In the genomic region with DNA sequence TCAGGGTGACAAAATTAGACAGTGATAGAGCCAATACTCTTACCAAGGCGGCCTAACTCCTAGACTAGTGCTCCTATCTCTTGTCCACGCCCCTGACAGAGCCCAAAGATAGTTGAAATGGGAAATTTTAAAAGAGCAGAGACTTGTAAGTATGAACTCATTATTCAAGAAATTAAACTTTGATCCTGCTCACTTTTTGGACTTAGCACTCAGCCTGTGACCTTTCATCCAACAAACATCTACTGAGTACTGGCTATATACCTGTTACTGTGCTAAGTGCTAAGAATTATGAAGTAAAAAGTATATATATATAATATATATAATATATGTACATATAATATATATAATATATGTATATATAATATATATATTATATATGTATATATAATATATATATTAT, we compare ENCODE assay signal across 8 cellular contexts. TPM values are rescaled to one million over a fixed set of nuclear protein-coding genes. Genes with fewer than 3 reads are reported as not detected.
DNase-seq lines count a peak whose midpoint lies in the region; ATAC-seq lines count a peak whose summit lies in the region.

No MANE protein-coding gene starts in this region.

- H3K27me3 ChIP-seq in SJSA1 (replicated peaks) (no peaks in the 10 kb centered on the region), right cardiac atrium (ENCODE audit: control insufficient read depth, insufficient read depth) (no peaks in the 10 kb centered on the region), stomach smooth muscle (ENCODE audit: control insufficient read depth in 1 of 2, insufficient read depth in 2 of 2, low read length in 2 of 2) (no peaks in the 10 kb centered on the region)

- peak overlapping the region; percentile 42 to 74 for H3K9ac ChIP-seq in stomach smooth muscle (ENCODE audit: low read length in 2 of 2)

- ATAC-seq in right cardiac atrium (no peak), HG02852 (IDR thresholded peaks at IDR 0.05; ENCODE audit: unreplicated experiment) (no peak), esophagus mucosa (no peak), GM19023 (IDR thresholded peaks at IDR 0.05; ENCODE audit: unreplicated experiment) (no peak)

- H3K36me3 ChIP-seq in SJSA1, result peaks cover 14% of the 10 kb centered on the region
- H3K36me3 ChIP-seq in stomach smooth muscle (ENCODE audit: control insufficient read depth in 2 of 2, insufficient read depth in 2 of 2, low read length in 2 of 2), result peaks cover 10 to 11% of the 10 kb centered on the region in 2 donors

- peaks cover 15% of the 10 kb centered on the region for H3K36me3 Mint-ChIP-seq in activated CD4-positive, alpha-beta T cell treated with anti-CD3 and anti-CD28 coated beads, Interleukin-2, amount 10 ng/mL, durations not matched to agents 24 days and 14 days (ENCODE audit: low read depth)

- peaks cover 24% of the 10 kb centered on the region for H3K4me1 Mint-ChIP-seq in activated CD4-positive, alpha-beta T cell treated with anti-CD3 and anti-CD28 coated beads, Interleukin-2, amount 10 ng/mL, durations not matched to agents 24 days and 14 days

- H3K27ac ChIP-seq in SJSA1 (no peak overlapping the region), right cardiac atrium (ENCODE audit: low read length) (peak overlapping the region; percentile 51), stomach smooth muscle (ENCODE audit: low read length) (no peak overlapping the region)

- no peak overlapping the region for H3K27ac Mint-ChIP-seq in activated CD4-positive, alpha-beta T cell treated with anti-CD3 and anti-CD28 coated beads, Interleukin-2, amount 10 ng/mL, durations not matched to agents 24 days and 14 days

- no peaks in the 10 kb centered on the region for H3K9me3 ChIP-seq in SJSA1 (replicated peaks)
- H3K9me3 ChIP-seq in right cardiac atrium (ENCODE audit: control insufficient read depth, low read length), result no peaks in the 10 kb centered on the region
- no peaks in the 10 kb centered on the region for H3K9me3 ChIP-seq in stomach smooth muscle (ENCODE audit: control insufficient read depth in 2 of 2, low read length in 2 of 2)

- DNase-seq in activated CD4-positive, alpha-beta T cell treated with anti-CD3 and anti-CD28 coated beads, Interleukin-2, amount 10 ng/mL, durations not matched to agents 24 days and 14 days, result no peak
- no peak for DNase-seq in activated CD4-positive, alpha-beta T cell treated with anti-CD3 and anti-CD28 coated beads, Interleukin-2, amount 50 U/mL, for 1 hour
- DNase-seq in SJSA1 (ENCODE audit: low read depth in 1 of 2, low spot score in 2 of 2), result no peak
- no peak for DNase-seq in right cardiac atrium

- peak overlapping the region; percentile 100 for H3K4me3 Mint-ChIP-seq in activated CD4-positive, alpha-beta T cell treated with anti-CD3 and anti-CD28 coated beads, Interleukin-2, amount 10 ng/mL, durations not matched to agents 24 days and 14 days

- peaks cover 7% of the 10 kb centered on the region for H3K4me1 ChIP-seq in SJSA1 (replicated peaks)
- H3K4me1 ChIP-seq in right cardiac atrium (ENCODE audit: control insufficient read depth, insufficient read depth, low read length), result no peaks in the 10 kb centered on the region
- H3K4me1 ChIP-seq in stomach smooth muscle (ENCODE audit: control insufficient read depth, insufficient read depth, low read length), result peaks cover 19% of the 10 kb centered on the region

- H3K27me3 Mint-ChIP-seq in activated CD4-positive, alpha-beta T cell treated with anti-CD3 and anti-CD28 coated beads, Interleukin-2, amount 10 ng/mL, durations not matched to agents 24 days and 14 days, result no peaks in the 10 kb centered on the region

- no peaks in the 10 kb centered on the region for H3K9me3 Mint-ChIP-seq in activated CD4-positive, alpha-beta T cell treated with anti-CD3 and anti-CD28 coated beads, Interleukin-2, amount 10 ng/mL, durations not matched to agents 24 days and 14 days

- H3K4me3 ChIP-seq in SJSA1 (peak overlapping the region; percentile 79), right cardiac atrium (ENCODE audit: low read length) (peak overlapping the region; percentile 62), stomach smooth muscle (ENCODE audit: low read length in 2 of 2) (peak overlapping the region in 1 of 2 donors; percentile 100)

- 53% methylated on average over 2 of the region's 2 CpGs for WGBS in right cardiac atrium

- intact Hi-C loops in activated CD4-positive, alpha-beta T cell treated with anti-CD3 and anti-CD28 coated beads, Interleukin-2, amount 10 ng/mL, durations not matched to agents 24 days and 14 days (cut with micrococcal nuclease), result no loop called here
- intact Hi-C loops in right cardiac atrium (cut with DNase I), result no loop called here

RNA-seq across cellular contexts. Expression of gene INVS, which starts 1.2 kb away (rescaled TPM):
- total RNA-seq in activated CD4-positive, alpha-beta T cell treated with anti-CD3 and anti-CD28 coated beads, Interleukin-2, amount 10 ng/mL, durations not matched to agents 24 days and 14 days, result 14.9 and 16.9 TPM in 2 replicates
- 7.0 and 18.4 TPM in 2 replicates for total RNA-seq in SJSA1 (2014; rRNA removed; shearing (Covaris generic))
- 10 to 100 TPM in 2 of 4 donors, 1 to 10 TPM in 2; 7.9 to 10.1 (median 9.6) TPM for total RNA-seq in right cardiac atrium
- polyA plus RNA-seq in right cardiac atrium, result 3.0 TPM
- total RNA-seq in esophagus mucosa, result 8.6 TPM

RNA-seq across cellular contexts. Expression of gene ERP44, which starts 1.5 kb away (rescaled TPM):
- 16.4 and 18.7 TPM in 2 replicates for total RNA-seq in activated CD4-positive, alpha-beta T cell treated with anti-CD3 and anti-CD28 coated beads, Interleukin-2, amount 10 ng/mL, durations not matched to agents 24 days and 14 days
- 16.2 and 20.6 TPM in 2 replicates for total RNA-seq in SJSA1 (2014; rRNA removed; shearing (Covaris generic))
- total RNA-seq in right cardiac atrium (10 to 100 TPM; 13.9 to 19.6 (median 16.9) TPM), esophagus mucosa (14.2 TPM)
- 16.5 TPM for polyA plus RNA-seq in right cardiac atrium
